22 cellular contexts compared by ENCODE assay signal in genomic region chr7:85685901-85686300, GRCh38.
DNase-seq lines count a peak whose midpoint lies in the region; ATAC-seq, FAIRE-seq and TF ChIP-seq lines count a peak whose summit lies in the region.
"Had no signal": no experiment of that assay in that cellular context is flagged by ENCODE, and none has a peak within 500 bp of the region (broad histone marks: within the 10 kb centered on the region; RNA-seq: fewer than 3 reads in every experiment).

No MANE protein-coding gene starts in this region.

- in situ Hi-C loops in HepG2 (cut with HindIII; ENCODE audit: extremely low pct_ligation_motif_present, low pct_unique_long_range_greater_than_20kb), result no loop called here

- no peak overlapping the region for H3K9ac ChIP-seq in HepG2 (ENCODE audit: insufficient read depth, low read depth, low read length)

- H3K4me1 ChIP-seq in HepG2 (ENCODE audit: insufficient read depth, low read length), result no peaks in the 10 kb centered on the region
- H3K4me1 ChIP-seq: gastrocnemius medialis, transverse colon had no signal

- no peak for TF ChIP-seq POLR2A in HepG2 (IDR thresholded peaks at IDR 0.05; ENCODE audit: insufficient read depth in 1 of 2, low read depth in 2 of 2, low read length in 2 of 2)

- H4K20me1 ChIP-seq in HepG2 (ENCODE audit: insufficient read depth, low read length), result no peaks in the 10 kb centered on the region

- H2AFZ ChIP-seq in HepG2 (ENCODE audit: low read length), result no peak overlapping the region
- H2AFZ ChIP-seq: hepatocyte had no signal

- TF ChIP-seq EP300 in HepG2 (IDR thresholded peaks at IDR 0.05; ENCODE audit: low read depth in 2 of 2, low read length in 2 of 2) (no peak), HepG2 (CRISPR knock-in tag; IDR thresholded peaks at IDR 0.05; ENCODE audit: borderline replicate concordance) (no peak)

- CTCF ChIA-PET in HepG2 (lab: Yijun Ruan, JAX; ENCODE audit: low intra/inter-chr PET ratio, low total read pairs), result no interaction called here

- BruUV-seq in HepG2 (replicated peaks; lab: Mats Ljungman, UMichigan), result no TSS peak

- H3K4me2 ChIP-seq in HepG2 (ENCODE audit: low read depth, low read length), result no peak overlapping the region
- H3K4me2 ChIP-seq: hepatocyte had no signal

- no peak overlapping the region for H3K27ac ChIP-seq in HepG2 (ENCODE audit: extremely low read length, insufficient read depth, low read length)
- H3K27ac ChIP-seq: gastrocnemius medialis, hepatocyte, SK-N-MC, transverse colon, VCaP had no signal

- no peak for TF ChIP-seq RAD21 in HepG2 (CRISPR knock-in tag; IDR thresholded peaks at IDR 0.05)

- H3K27me3 ChIP-seq in HepG2 (ENCODE audit: control insufficient read depth in 1 of 2, insufficient read depth in 2 of 2, low read length in 2 of 2), result no peaks in the 10 kb centered on the region
- H3K27me3 ChIP-seq: gastrocnemius medialis, hepatocyte, transverse colon had no signal

- H3K79me2 ChIP-seq in HepG2 (ENCODE audit: insufficient read depth, low read length), result no peaks in the 10 kb centered on the region
- H3K79me2 ChIP-seq: hepatocyte had no signal

- H3K36me3 ChIP-seq in HepG2 (replicated peaks in 1 of 2; ENCODE audit: control insufficient read depth in 1 of 2, insufficient read depth in 2 of 2, low read length in 2 of 2), result no peaks in the 10 kb centered on the region
- H3K36me3 ChIP-seq: gastrocnemius medialis, transverse colon had no signal

- FAIRE-seq in HepG2 (lab: Jason Lieb, UNC), result no peak
- FAIRE-seq: endometrium, H1 had no signal

- H3K9me3 ChIP-seq in HepG2 (ENCODE audit: low read length), result no peaks in the 10 kb centered on the region
- H3K9me3 ChIP-seq: gastrocnemius medialis, transverse colon had no signal

- TF ChIP-seq CTCF in HFF-Myc (IDR thresholded peaks at IDR 0.05; ENCODE audit: low read depth, low read length, missing control alignments) (no peak), fibroblast of the aortic adventitia (IDR thresholded peaks at IDR 0.05; ENCODE audit: insufficient read depth, low read length) (no peak), HepG2 (CRISPR knock-in tag; IDR thresholded peaks at IDR 0.05) (no peak)

- DNase-seq in DMS53 (lab: John Stamatoyannopoulos, UW) (peak; percentile 62), HFF-Myc (ENCODE audit: extremely low read depth, low read depth) (peak; percentile 39), amniotic epithelial cell (ENCODE audit: low read depth) (peak; percentile 16), fibroblast of the aortic adventitia (ENCODE audit: low read depth) (peak; percentile 7), kidney glomerular epithelial cell (lab: John Stamatoyannopoulos, UW) (no peak), HepG2 (ENCODE audit: low spot score) (no peak), DMS114 treated with DMSO at 0.1 percent for 48 hours (lab: John Stamatoyannopoulos, UW; ENCODE audit: unreplicated experiment) (no peak)
- DNase-seq: activated CD4-positive, alpha-beta T cell treated with anti-CD3 and anti-CD28 coated beads, Interleukin-2, amount 50 U/mL, for 1 hour; anterior cingulate cortex; DMS153; gastrocnemius medialis; natural killer cell; NCI-H1105 treated with DMSO at 0.1 percent for 48 hours; NCI-H2081; transverse colon had no signal

- ATAC-seq in HG03095 (IDR thresholded peaks at IDR 0.05; ENCODE audit: unreplicated experiment) (no peak), HepG2 (no peak)
- ATAC-seq: activated T-helper 17 cell treated with anti-CD3 and anti-CD28 coated beads, Interleukin-2, amount 50 U/mL, for 72 hours; gastrocnemius medialis; natural killer cell had no signal

- no peak overlapping the region for H3K4me3 ChIP-seq in HFF-Myc (replicated peaks; ENCODE audit: low read depth, low read length)
- no peak overlapping the region for H3K4me3 ChIP-seq in fibroblast of the aortic adventitia (ENCODE audit: low read depth, low read length)
- no peak overlapping the region for H3K4me3 ChIP-seq in HepG2 (replicated peaks in 1 of 3; ENCODE audit: insufficient read depth in 1 of 3, low read depth in 2 of 3, low read length in 3 of 3)
- H3K4me3 ChIP-seq: gastrocnemius medialis, hepatocyte, SK-N-MC, transverse colon had no signal

- intact Hi-C loops in HepG2 (cut with micrococcal nuclease; ENCODE audit: unreplicated experiment), result no loop called here

- POLR2A ChIA-PET in HepG2 (lab: Yijun Ruan, JAX), result no interaction called here

TF ChIP-seq in HepG2, 621 proteins besides CTCF, POLR2A, EP300 and RAD21:
- TF ChIP-seq TP53 (CRISPR knock-in tag; conservative IDR thresholded peaks at IDR 0.05) (no peak), ZNF788 (CRISPR knock-in tag; IDR thresholded peaks at IDR 0.05; ENCODE audit: borderline replicate concordance) (no peak), SPEN (CRISPR knock-in tag; IDR thresholded peaks at IDR 0.05; ENCODE audit: low read depth) (no peak), XRCC5 (optimal IDR thresholded peaks at IDR 0.05; ENCODE audit: low read length) (no peak), GPN1 (CRISPR knock-in tag; IDR thresholded peaks at IDR 0.05; ENCODE audit: borderline replicate concordance) (no peak), AGO1 (IDR thresholded peaks at IDR 0.05; ENCODE audit: low read depth, low read length, poor library complexity, severe bottlenecking) (no peak)

Comparison
In these comparisons a context has a peak if more than half of its experiments do, and no peak if none do; other contexts are left out.
1. DNase-seq: peak in DMS53 (single experiment), HFF-Myc (single experiment), amniotic epithelial cell (single experiment) and fibroblast of the aortic adventitia (single experiment); none in kidney glomerular epithelial cell (single experiment), HepG2 (single experiment) and DMS114 treated with DMSO at 0.1 percent for 48 hours (single experiment).